Comparison of ENCODE assay signal across 1 cellular context in genomic region chr1:155911156-155912055, GRCh38.
TF ChIP-seq lines count a peak whose summit lies in the region.

Gene RIT1 (minus strand): TSS chr1:155911349. CDS start chr1:155910761, 588 bp downstream.

TF ChIP-seq in H1, 55 proteins besides CTCF, POLR2A, EP300 and RAD21 (continued from another document):
- TF ChIP-seq JUND (IDR thresholded peaks at IDR 0.05; ENCODE audit: low read length) (no peak), RBBP5 (IDR thresholded peaks at IDR 0.05; ENCODE audit: borderline replicate concordance, low read depth, low read length) (peak; percentile 89), TAF7 (optimal IDR thresholded peaks at IDR 0.05; ENCODE audit: borderline replicate concordance, low read depth, low read length) (peak; percentile 39), MAX (IDR thresholded peaks at IDR 0.05) (no peak), ASH2L (IDR thresholded peaks at IDR 0.05; ENCODE audit: low read length) (peak; percentile 41), PHF8 (conservative IDR thresholded peaks at IDR 0.05; ENCODE audit: low read depth, low read length) (peak; percentile 70), POLR2AphosphoS5 (IDR thresholded peaks at IDR 0.05; ENCODE audit: low read depth, low read length) (peak; percentile 90), TBP (IDR thresholded peaks at IDR 0.05; ENCODE audit: low read depth, low read length) (peak; percentile 51), CHD2 (IDR thresholded peaks at IDR 0.05; ENCODE audit: low read length) (0 out of 2 replicates have a peak, but pooled peaks have one; percentile 9)
